7 cellular contexts compared by ENCODE assay signal in genomic region chr22:31346255-31346732, GRCh38. TPM values are rescaled to one million over a fixed set of nuclear protein-coding genes. Genes with fewer than 3 reads are reported as not detected.
DNase-seq lines count a peak whose midpoint lies in the region; ATAC-seq and TF ChIP-seq lines count a peak whose summit lies in the region.

TSS of gene PATZ1 (minus strand) at chr22:31346346. CDS start at chr22:31345602, 744 bp downstream.

- in situ Hi-C loops in GM13977 (cut with MboI; ENCODE audit: low pct_unique_long_range_greater_than_20kb, low sequenced_read_pairs, unreplicated experiment) = no loop called here

- peak within 1 kb of the TSS; percentile 91 for H3K27ac Mint-ChIP-seq in activated CD4-positive, alpha-beta T cell treated with anti-CD3 and anti-CD28 coated beads, Interleukin-2, amount 10 ng/mL, durations not matched to agents 7 days and 5 days

- peak within 1 kb of the TSS; percentile 83 for H3K4me3 Mint-ChIP-seq in activated CD4-positive, alpha-beta T cell treated with anti-CD3 and anti-CD28 coated beads, Interleukin-2, amount 10 ng/mL, durations not matched to agents 7 days and 5 days

- peaks cover 34% of the 10 kb centered on the region for H3K36me3 Mint-ChIP-seq in activated CD4-positive, alpha-beta T cell treated with anti-CD3 and anti-CD28 coated beads, Interleukin-2, amount 10 ng/mL, durations not matched to agents 7 days and 5 days (ENCODE audit: low read depth)

- POLR2A ChIA-PET in activated CD4-positive, alpha-beta T cell treated with anti-CD3 and anti-CD28 coated beads, Interleukin-2, amount 10 ng/mL, durations not matched to agents 7 days and 5 days (lab: Charles Lee) = interaction anchor here (0.5 to 1.6 kb wide), 7 partner anchors 31 to 319 kb away, joined by 3 to 9 read pairs (median 3); partner anchors contain the start of genes PIK3IP1 and SFI1

- H3K27me3 Mint-ChIP-seq in activated CD4-positive, alpha-beta T cell treated with anti-CD3 and anti-CD28 coated beads, Interleukin-2, amount 10 ng/mL, durations not matched to agents 7 days and 5 days = no peaks in the 10 kb centered on the region

- DNase-seq in GM13977 (ENCODE audit: low spot score) (peak; percentile 93), NCI-H524 (lab: John Stamatoyannopoulos, UW) (peak; percentile 80 to 90), medulla oblongata (ENCODE audit: extremely low spot score) (peak; percentile 87)
- DNase-seq in activated CD4-positive, alpha-beta T cell treated with anti-CD3 and anti-CD28 coated beads, Interleukin-2, amount 10 ng/mL, durations not matched to agents 7 days and 5 days = peak; percentile 87
- peak; percentile 75 for DNase-seq in effector CD8-positive, alpha-beta T cell (lab: John Stamatoyannopoulos, UW)
- DNase-seq in stimulated activated CD8-positive, alpha-beta memory T cell treated with anti-CD3 and anti-CD28 coated beads, Interleukin-12 subunit alpha, Interleukin-12 subunit beta, amount 100 ng/mL, for 1 hour (ENCODE audit: low read depth) = peak; percentile 51

- H3K9me3 Mint-ChIP-seq in activated CD4-positive, alpha-beta T cell treated with anti-CD3 and anti-CD28 coated beads, Interleukin-2, amount 10 ng/mL, durations not matched to agents 7 days and 5 days = no peaks in the 10 kb centered on the region

- TF ChIP-seq CTCF in GM13977 (IDR thresholded peaks at IDR 0.05; ENCODE audit: extremely low read depth, insufficient read depth, missing control alignments) = no peak

- CTCF ChIA-PET in activated CD4-positive, alpha-beta T cell treated with anti-CD3 and anti-CD28 coated beads, Interleukin-2, amount 10 ng/mL, durations not matched to agents 7 days and 5 days (lab: Charles Lee) = interaction anchor here (0.6 to 3.1 kb wide), 12 partner anchors 8 to 288 kb away, joined by 3 to 18 read pairs (median 4); partner anchors contain the start of gene SELENOM

- peaks cover 51% of the 10 kb centered on the region for H3K4me1 Mint-ChIP-seq in activated CD4-positive, alpha-beta T cell treated with anti-CD3 and anti-CD28 coated beads, Interleukin-2, amount 10 ng/mL, durations not matched to agents 7 days and 5 days

- peak; percentile 29 for ATAC-seq in HG02973 (IDR thresholded peaks at IDR 0.05; ENCODE audit: unreplicated experiment)

RNA-seq across cellular contexts. Expression of gene PATZ1, which starts in this region (rescaled TPM):
- total RNA-seq in activated CD4-positive, alpha-beta T cell treated with anti-CD3 and anti-CD28 coated beads, Interleukin-2, amount 10 ng/mL, durations not matched to agents 7 days and 5 days = 10 to 100 TPM; 31.6 to 32.7 TPM

Comparison
In these comparisons a context has a peak if more than half of its experiments do, and no peak if none do; other contexts are left out.
1. Peak in every context shown above with its lines: DNase-seq and ATAC-seq.